8 cellular contexts compared by ENCODE assay signal in the genomic region with DNA sequence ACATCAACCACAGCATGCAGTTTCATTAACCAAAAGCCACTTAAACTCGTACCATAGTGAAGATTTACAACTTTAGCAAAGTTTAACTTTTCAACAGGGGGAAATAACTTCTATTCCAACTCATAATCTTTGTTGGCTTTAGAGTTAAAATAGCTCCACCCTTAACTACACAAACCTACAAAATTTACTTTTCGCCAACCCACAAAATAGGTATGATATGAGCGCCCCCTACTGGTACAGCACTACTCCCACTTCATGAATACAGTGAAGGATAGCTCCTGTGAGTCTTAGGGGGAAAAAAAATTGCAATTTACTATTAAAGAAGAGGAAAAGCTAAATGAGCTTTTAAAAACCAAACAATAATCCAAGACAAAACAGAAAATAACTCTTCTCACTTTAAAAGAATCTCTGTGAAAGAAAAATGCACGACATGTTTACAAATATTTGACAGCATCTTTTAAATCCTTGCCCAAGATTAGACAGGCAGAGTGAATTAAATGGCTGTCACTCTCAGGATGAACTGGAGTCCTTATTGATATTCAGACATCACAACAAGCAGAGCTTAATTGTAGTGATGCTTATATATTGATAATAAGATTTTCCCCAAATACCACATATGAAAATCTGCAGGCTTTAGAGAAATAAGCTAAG. TPM values are rescaled to one million over a fixed set of nuclear protein-coding genes. Genes with fewer than 3 reads are reported as not detected.
DNase-seq lines count a peak whose midpoint lies in the region; ATAC-seq and TF ChIP-seq lines count a peak whose summit lies in the region.

No MANE protein-coding gene starts in this region.

- CTCF ChIA-PET in activated CD8-positive, alpha-beta T cell treated with anti-CD3 and anti-CD28 coated beads, Interleukin-2, amount 10 ng/mL, durations not matched to agents 7 days and 5 days (lab: Charles Lee), result interaction anchor here (0.7 to 3.2 kb wide), 74 partner anchors 9 to 1108 kb away, joined by 3 to 95 read pairs (median 4); partner anchors contain the start of genes NABP1 and TMEFF2

- no peak overlapping the region for H3K4me3 ChIP-seq in endodermal cell (ENCODE audit: low read length)

- no peaks in the 10 kb centered on the region for H3K4me1 ChIP-seq in endodermal cell (ENCODE audit: control insufficient read depth, insufficient read depth, low read length)

- H3K27me3 ChIP-seq in endodermal cell (ENCODE audit: control insufficient read depth, insufficient read depth, low read length, poor library complexity, severe bottlenecking), result no peaks in the 10 kb centered on the region

- H3K27me3 Mint-ChIP-seq in activated CD8-positive, alpha-beta T cell treated with anti-CD3 and anti-CD28 coated beads, Interleukin-2, amount 10 ng/mL, durations not matched to agents 7 days and 5 days (ENCODE audit: low read depth), result peaks cover 13% of the 10 kb centered on the region
- no peaks in the 10 kb centered on the region for H3K27me3 Mint-ChIP-seq in endodermal cell (ENCODE audit: insufficient read depth)

- H3K9me3 Mint-ChIP-seq in activated CD8-positive, alpha-beta T cell treated with anti-CD3 and anti-CD28 coated beads, Interleukin-2, amount 10 ng/mL, durations not matched to agents 7 days and 5 days (ENCODE audit: insufficient read depth), result no peaks in the 10 kb centered on the region
- H3K9me3 Mint-ChIP-seq in endodermal cell, result no peaks in the 10 kb centered on the region

- H3K4me3 Mint-ChIP-seq in activated CD8-positive, alpha-beta T cell treated with anti-CD3 and anti-CD28 coated beads, Interleukin-2, amount 10 ng/mL, durations not matched to agents 7 days and 5 days, result no peak overlapping the region
- H3K4me3 Mint-ChIP-seq in endodermal cell, result no peak overlapping the region

- TF ChIP-seq CTCF in AG09319 (IDR thresholded peaks at IDR 0.05; ENCODE audit: low read depth, low read length) (peak; percentile 91), endodermal cell (conservative IDR thresholded peaks at IDR 0.05) (peak; percentile 96)

- H3K9ac ChIP-seq in endodermal cell (ENCODE audit: extremely low read depth, low read length, poor library complexity, severe bottlenecking), result no peak overlapping the region

- DNase-seq in AG09319 (ENCODE audit: extremely low read depth, low read depth), result peak; percentile 49
- DNase-seq in NCI-H774 (lab: John Stamatoyannopoulos, UW), result peak; percentile 47
- peak; percentile 80 for DNase-seq in activated CD8-positive, alpha-beta T cell treated with anti-CD3 and anti-CD28 coated beads, Interleukin-2, amount 10 ng/mL, durations not matched to agents 7 days and 5 days
- DNase-seq in endodermal cell, result peak; percentile 86
- DNase-seq in mucosa of gallbladder (ENCODE audit: low spot score), result peak; percentile 73
- DNase-seq in stimulated activated CD8-positive, alpha-beta memory T cell treated with anti-CD3 and anti-CD28 coated beads, Interleukin-7, amount 100 ng/mL, for 4 hours (ENCODE audit: low read depth in 2 of 2), result peak; percentile 10 to 35

- no peaks in the 10 kb centered on the region for H3K36me3 ChIP-seq in endodermal cell (ENCODE audit: control insufficient read depth, insufficient read depth, low read length)

- H3K9me3 ChIP-seq in endodermal cell (ENCODE audit: control insufficient read depth, low read length), result no peaks in the 10 kb centered on the region

- ATAC-seq in GM18520 (IDR thresholded peaks at IDR 0.05; ENCODE audit: unreplicated experiment), result peak; percentile 47
- peak; percentile 60 for ATAC-seq in HG03196 (IDR thresholded peaks at IDR 0.05; ENCODE audit: unreplicated experiment)
- peak; percentile 81 for ATAC-seq in activated CD8-positive, alpha-beta T cell treated with anti-CD3 and anti-CD28 coated beads, Interleukin-2, amount 10 ng/mL, durations not matched to agents 7 days and 5 days

- POLR2A ChIA-PET in activated CD8-positive, alpha-beta T cell treated with anti-CD3 and anti-CD28 coated beads, Interleukin-2, amount 10 ng/mL, durations not matched to agents 7 days and 5 days (lab: Charles Lee), result interaction anchor here (0.6 kb wide), 1 partner anchor 986 kb away, joined by 3 read pairs; no protein-coding TSS in a partner anchor

- no peak overlapping the region for H3K27ac ChIP-seq in endodermal cell (ENCODE audit: low read depth, low read length)

- H3K36me3 Mint-ChIP-seq in activated CD8-positive, alpha-beta T cell treated with anti-CD3 and anti-CD28 coated beads, Interleukin-2, amount 10 ng/mL, durations not matched to agents 7 days and 5 days (ENCODE audit: low read depth), result no peaks in the 10 kb centered on the region
- H3K36me3 Mint-ChIP-seq in endodermal cell (ENCODE audit: low read depth), result no peaks in the 10 kb centered on the region

- no peak overlapping the region for H3K27ac Mint-ChIP-seq in activated CD8-positive, alpha-beta T cell treated with anti-CD3 and anti-CD28 coated beads, Interleukin-2, amount 10 ng/mL, durations not matched to agents 7 days and 5 days
- H3K27ac Mint-ChIP-seq in endodermal cell, result no peak overlapping the region

- 11% methylated on average over 4 of the region's 4 CpGs; no CpG with 5 or more reads in 1 of the 2 experiments for WGBS in endodermal cell (ENCODE audit: insufficient coverage in 1 of 2, insufficient read length in 1 of 2), 2 experiments

- peaks cover 7% of the 10 kb centered on the region for H3K4me1 Mint-ChIP-seq in activated CD8-positive, alpha-beta T cell treated with anti-CD3 and anti-CD28 coated beads, Interleukin-2, amount 10 ng/mL, durations not matched to agents 7 days and 5 days (ENCODE audit: low read depth)
- H3K4me1 Mint-ChIP-seq in endodermal cell, result peaks cover 2% of the 10 kb centered on the region

RNA-seq across cellular contexts. Expression of gene TMEFF2, which starts 32.2 kb away (rescaled TPM):
- total RNA-seq in activated CD8-positive, alpha-beta T cell treated with anti-CD3 and anti-CD28 coated beads, Interleukin-2, amount 10 ng/mL, durations not matched to agents 7 days and 5 days, result not detected
- total RNA-seq in endodermal cell (under 1 TPM in 1 of 2 donors, not detected in 1; 0.09 TPM), mucosa of gallbladder (12.8 TPM)
- 3.0 TPM for polyA plus RNA-seq in endodermal cell (2013, experiment 1 of 2)
- 2.6 TPM for polyA plus RNA-seq in endodermal cell (2013, experiment 2 of 2)

Comparison
In these comparisons a context has a peak if more than half of its experiments do, and no peak if none do; other contexts are left out.
1. DNase-seq: peak in every context shown above with its lines; median percentile 86 in endodermal cell; 80 in activated CD8-positive, alpha-beta T cell treated with anti-CD3 and anti-CD28 coated beads, Interleukin-2, amount 10 ng/mL, durations not matched to agents 7 days and 5 days; 73 in mucosa of gallbladder; 49 in AG09319; 47 in NCI-H774; 22 in stimulated activated CD8-positive, alpha-beta memory T cell treated with anti-CD3 and anti-CD28 coated beads, Interleukin-7, amount 100 ng/mL, for 4 hours.